ENCODE assay signal across 9 cellular contexts in genomic region chr12:7369274-7369729, GRCh38.
DNase-seq lines count a peak whose midpoint lies in the region; ATAC-seq and TF ChIP-seq lines count a peak whose summit lies in the region.
"Had no signal": no experiment of that assay in that cellular context is flagged by ENCODE, and none has a peak within 500 bp of the region (broad histone marks: within the 10 kb centered on the region; RNA-seq: fewer than 3 reads in every experiment).

No MANE protein-coding gene starts in this region.

- no peaks in the 10 kb centered on the region for H3K9me3 ChIP-seq in lower lobe of right lung
- no peaks in the 10 kb centered on the region for H3K9me3 ChIP-seq in colonic mucosa

- H3K9ac ChIP-seq in colonic mucosa (ENCODE audit: low read depth in 2 of 2, low read length in 2 of 2): no peak overlapping the region

- no peaks in the 10 kb centered on the region for H3K36me3 ChIP-seq in lower lobe of right lung
- H3K36me3 ChIP-seq in colonic mucosa: no peaks in the 10 kb centered on the region

- no peaks in the 10 kb centered on the region for H3K4me1 ChIP-seq in lower lobe of right lung
- no peaks in the 10 kb centered on the region for H3K4me1 ChIP-seq in colonic mucosa

- H3K27ac ChIP-seq in lower lobe of right lung: no peak overlapping the region
- no peak overlapping the region for H3K27ac ChIP-seq in colonic mucosa

- H3K27me3 ChIP-seq in lower lobe of right lung (ENCODE audit: low read depth) (no peaks in the 10 kb centered on the region), colonic mucosa (no peaks in the 10 kb centered on the region)

- TF ChIP-seq CTCF in lower lobe of right lung (IDR thresholded peaks at IDR 0.05) (no peak), colonic mucosa (IDR thresholded peaks at IDR 0.05) (no peak)

- intact Hi-C loops in lower lobe of right lung (cut with DNase I) (no loop called here), colonic mucosa (cut with DNase I) (no loop called here)

- ATAC-seq in HG02798 (IDR thresholded peaks at IDR 0.05; ENCODE audit: poor library complexity, unreplicated experiment) (peak; percentile 93), lower lobe of right lung (peak in 1 of 2 donors; percentile 13), HG03135 (IDR thresholded peaks at IDR 0.05; ENCODE audit: unreplicated experiment) (no peak)

- DNase-seq in GM04504 (ENCODE audit: low read depth) (peak; percentile 48), SHP77 treated with DMSO at 0.1 percent for 48 hours (lab: John Stamatoyannopoulos, UW) (peak; percentile 53), lower lobe of right lung (peak; percentile 45), cerebellar cortex (ENCODE audit: low spot score) (no peak), colonic mucosa (no peak)
- no peak for DNase-seq in activated CD4-positive, CD25-positive, alpha-beta regulatory T cell treated with anti-CD3 and anti-CD28 coated beads, Interleukin-2, amount 50 U/mL, for 72 hours
- DNase-seq: immature natural killer cell had no signal

- no peak overlapping the region for H3K4me3 ChIP-seq in lower lobe of right lung
- H3K4me3 ChIP-seq in colonic mucosa: no peak overlapping the region

Comparison
In these comparisons a context has a peak if more than half of its experiments do, and no peak if none do; other contexts are left out.
1. DNase-seq: peak in GM04504 (single experiment), SHP77 treated with DMSO at 0.1 percent for 48 hours (single experiment) and lower lobe of right lung (single experiment); none in cerebellar cortex (single experiment), activated CD4-positive, CD25-positive, alpha-beta regulatory T cell treated with anti-CD3 and anti-CD28 coated beads, Interleukin-2, amount 50 U/mL, for 72 hours (single experiment) and colonic mucosa (single experiment).